Comparison of ENCODE assay signal across 8 cellular contexts in genomic region chr6:142474446-142475289, GRCh38.
A peak's percentile ranks its signal among the peaks of the same experiment; 100 is the strongest.
DNase-seq lines count a peak whose midpoint lies in the region; ATAC-seq and TF ChIP-seq lines count a peak whose summit lies in the region.

No MANE protein-coding gene starts in this region.

- H4K91ac ChIP-seq in neuronal stem cell (ENCODE audit: low read depth, low read length, poor library complexity): no peak overlapping the region

- H3K27me3 ChIP-seq in MG63 (no peaks in the 10 kb centered on the region), SK-N-SH (ENCODE audit: insufficient read depth) (no peaks in the 10 kb centered on the region), neuronal stem cell (ENCODE audit: control insufficient read depth in 3 of 3, insufficient read depth in 3 of 3, low read depth in 1 of 3, low read length in 3 of 3) (no peaks in the 10 kb centered on the region)

- H3K9me3 ChIP-seq in MG63: no peaks in the 10 kb centered on the region
- no peaks in the 10 kb centered on the region for H3K9me3 ChIP-seq in SK-N-SH
- no peaks in the 10 kb centered on the region for H3K9me3 ChIP-seq in neuronal stem cell (replicated peaks in 1 of 2; ENCODE audit: control insufficient read depth in 2 of 2, insufficient read depth in 1 of 2, low read depth in 1 of 2, low read length in 2 of 2)

- H3F3A ChIP-seq in SK-N-SH (replicated peaks; ENCODE audit: insufficient read depth): peaks cover 7% of the 10 kb centered on the region

- ATAC-seq in GM19463 (IDR thresholded peaks at IDR 0.05; ENCODE audit: unreplicated experiment): peak; percentile 49
- no peak for ATAC-seq in HG03095 (IDR thresholded peaks at IDR 0.05; ENCODE audit: unreplicated experiment)

- DNase-seq in DMS 273 treated with DMSO at 0.1 percent for 48 hours (lab: John Stamatoyannopoulos, UW): peak; percentile 60
- peak; percentile 59 for DNase-seq in MG63
- peak; percentile 47 for DNase-seq in SK-N-SH
- peak; percentile 40 for DNase-seq in fibroblast of gingiva (ENCODE audit: low read depth)
- DNase-seq in neuronal stem cell (ENCODE audit: low spot score): peak; percentile 64
- DNase-seq in NK-92 (lab: John Stamatoyannopoulos, UW; ENCODE audit: unreplicated experiment): no peak

- TF ChIP-seq EP300 in SK-N-SH (IDR thresholded peaks at IDR 0.05; ENCODE audit: borderline replicate concordance in 1 of 2, low read depth in 1 of 2, low read length in 1 of 2): no peak

- no peak overlapping the region for H3K23ac ChIP-seq in neuronal stem cell (ENCODE audit: low read depth, low read length, poor library complexity)

- peak overlapping the region; percentile 57; the same call in 1 of the 2 replicates for H3K4me2 ChIP-seq in SK-N-SH
- no peak overlapping the region for H3K4me2 ChIP-seq in neuronal stem cell (ENCODE audit: insufficient read depth, low read length, poor library complexity, severe bottlenecking)

- TF ChIP-seq RAD21 in SK-N-SH (IDR thresholded peaks at IDR 0.05; ENCODE audit: low read length): peak; percentile 90

- H2AK5ac ChIP-seq in neuronal stem cell (ENCODE audit: low read depth, low read length): no peak overlapping the region

- no peaks in the 10 kb centered on the region for H3K79me1 ChIP-seq in neuronal stem cell (ENCODE audit: low read depth, low read length)

- POLR2A ChIA-PET in SK-N-SH (lab: Yijun Ruan, JAX): no interaction called here

- H3K9ac ChIP-seq in SK-N-SH (peak overlapping the region; percentile 11; the same call in 1 of the 2 replicates), neuronal stem cell (ENCODE audit: low read depth, low read length, poor library complexity) (no peak overlapping the region)

- no peak overlapping the region for H2BK120ac ChIP-seq in neuronal stem cell (ENCODE audit: low read depth, low read length)

- no peak overlapping the region for H2BK12ac ChIP-seq in neuronal stem cell (ENCODE audit: low read length)

- H3K4me3 ChIP-seq in MG63 (no peak overlapping the region), SK-N-SH (ENCODE audit: low read depth in 2 of 2, low read length in 1 of 2) (peak overlapping the region; percentile 12 to 37; a peak in 2 of 4 replicates), neuronal stem cell (ENCODE audit: low read length in 2 of 2) (no peak overlapping the region)

- 3% methylated on average over 13 of the region's 13 CpGs for WGBS in SK-N-SH (ENCODE audit: low lambda C conversion rate)
- WGBS in neuronal stem cell (ENCODE audit: extremely low coverage in 2 of 2, insufficient read length in 2 of 2, insufficient replicate concordance in 1 of 2), 2 donors: no CpG with 5 or more reads among the region's 13 CpGs

- no peaks in the 10 kb centered on the region for H4K20me1 ChIP-seq in SK-N-SH (ENCODE audit: insufficient read depth)

- H3K9me2 ChIP-seq in SK-N-SH: no peaks in the 10 kb centered on the region

- H3K27ac ChIP-seq in SK-N-SH (ENCODE audit: low read depth in 2 of 2, low read length in 1 of 2) (peak overlapping the region; percentile 19 to 66; a peak in 3 of 4 replicates), neuronal stem cell (replicated peaks; ENCODE audit: low read length) (no peak overlapping the region)

- CTCF ChIA-PET in SK-N-SH (lab: Yijun Ruan, JAX): interaction anchor here (0.6 to 3.7 kb wide), 83 partner anchors 9 to 1538 kb away, joined by 3 to 55 read pairs (median 4); partner anchors contain the start of genes ADAT2, NMBR, PEX3 and VTA1

- H3K14ac ChIP-seq in neuronal stem cell (ENCODE audit: low read length): no peak overlapping the region

- no peak overlapping the region for H4K8ac ChIP-seq in neuronal stem cell (ENCODE audit: low read depth, low read length)

- H3K4me1 ChIP-seq in SK-N-SH (ENCODE audit: control insufficient read depth in 1 of 2, insufficient read depth in 2 of 2, low read depth in 1 of 2, low read length in 1 of 2) (peaks cover 0 to 2% of the 10 kb centered on the region in 2 experiments; a peak in 2 of 4 replicates), neuronal stem cell (ENCODE audit: control insufficient read depth in 2 of 2, insufficient read depth in 1 of 2, low read depth in 1 of 2, low read length in 2 of 2) (no peaks in the 10 kb centered on the region)

- no peaks in the 10 kb centered on the region for H3K79me2 ChIP-seq in SK-N-SH (ENCODE audit: insufficient read depth)

- H2AFZ ChIP-seq in SK-N-SH (ENCODE audit: low read depth) (peak overlapping the region; percentile 86), neuronal stem cell (ENCODE audit: low read length) (peak overlapping the region; percentile 74)

- no peak overlapping the region for H2BK5ac ChIP-seq in neuronal stem cell (ENCODE audit: low read length)

- no peak overlapping the region for H2BK15ac ChIP-seq in neuronal stem cell (ENCODE audit: low read length)

- H3K36me3 ChIP-seq in MG63: no peaks in the 10 kb centered on the region
- no peaks in the 10 kb centered on the region for H3K36me3 ChIP-seq in SK-N-SH (replicated peaks in 1 of 2; ENCODE audit: control insufficient read depth in 1 of 2, insufficient read depth in 2 of 2, low read length in 1 of 2)
- H3K36me3 ChIP-seq in neuronal stem cell (replicated peaks in 1 of 2; ENCODE audit: control insufficient read depth in 2 of 2, insufficient read depth in 2 of 2, low read length in 2 of 2): no peaks in the 10 kb centered on the region

- H3K18ac ChIP-seq in neuronal stem cell (ENCODE audit: low read length): no peak overlapping the region

- H3K4ac ChIP-seq in neuronal stem cell (ENCODE audit: low read length): no peak overlapping the region

- TF ChIP-seq CTCF in SK-N-SH (IDR thresholded peaks at IDR 0.05): peak; percentile 76

TF ChIP-seq in SK-N-SH, 30 proteins besides CTCF, POLR2A, EP300 and RAD21:
- TF ChIP-seq SMC3 (IDR thresholded peaks at IDR 0.05; ENCODE audit: low read depth, low read length): peak; percentile 63
- TF ChIP-seq FOSL2 (IDR thresholded peaks at IDR 0.05; ENCODE audit: borderline replicate concordance, low read depth): no peak
- no peak for TF ChIP-seq RCOR1 (IDR thresholded peaks at IDR 0.05; ENCODE audit: low read length)

Comparison
In these comparisons a context has a peak if more than half of its experiments do, and no peak if none do; other contexts are left out.
1. H3K4me3 ChIP-seq: peak in SK-N-SH (2 of 2); none in MG63 (single experiment) and neuronal stem cell (0 of 2).